ENCODE assay signal across 17 cellular contexts in genomic region chr1:183879477-183879876, GRCh38.
DNase-seq lines count a peak whose midpoint lies in the region; ATAC-seq, FAIRE-seq and TF ChIP-seq lines count a peak whose summit lies in the region.
"Had no signal": no experiment of that assay in that cellular context is flagged by ENCODE, and none has a peak within 500 bp of the region (broad histone marks: within the 10 kb centered on the region; RNA-seq: fewer than 3 reads in every experiment).

No MANE protein-coding gene starts in this region.

- no peak for TF ChIP-seq RAD21 in H1 (IDR thresholded peaks at IDR 0.05 in 1 of 2, conservative IDR thresholded peaks at IDR 0.05 in 1 of 2; ENCODE audit: low read depth in 2 of 2, low read length in 2 of 2)

- H3K23me2 ChIP-seq in H1 (ENCODE audit: low read depth, low read length), result no peaks in the 10 kb centered on the region

- H3K9me3 ChIP-seq in left ventricle myocardium inferior (replicated peaks), result no peaks in the 10 kb centered on the region
- H3K9me3 ChIP-seq in H1 (ENCODE audit: insufficient read depth in 2 of 2, low read depth in 1 of 2, low read length in 1 of 2), result no peaks in the 10 kb centered on the region
- no peaks in the 10 kb centered on the region for H3K9me3 ChIP-seq in testis
- no peaks in the 10 kb centered on the region for H3K9me3 ChIP-seq in effector memory CD4-positive, alpha-beta T cell (ENCODE audit: control insufficient read depth, low read length)
- H3K9me3 ChIP-seq: mucosa of descending colon had no signal

- H3K23ac ChIP-seq in H1 (ENCODE audit: insufficient read length), result no peak overlapping the region

- H2AK5ac ChIP-seq in H1 (ENCODE audit: low read depth, low read length), result no peak overlapping the region

- H3K4ac ChIP-seq in H1 (replicated peaks; ENCODE audit: insufficient read length, low read depth, low read length), result no peak overlapping the region

- no peak overlapping the region for H2BK15ac ChIP-seq in H1 (ENCODE audit: low read length)

- no peak overlapping the region for H3K9ac ChIP-seq in H1 (replicated peaks in 1 of 4; ENCODE audit: extremely low read depth in 1 of 4, low read depth in 3 of 4, low read length in 3 of 4)

- no peak for TF ChIP-seq POLR2A in H1 (IDR thresholded peaks at IDR 0.05; ENCODE audit: control extremely low read depth in 1 of 2, low read depth in 2 of 2, low read length in 2 of 2)
- TF ChIP-seq POLR2A in testis (IDR thresholded peaks at IDR 0.05), result no peak

- no peaks in the 10 kb centered on the region for H4K20me1 ChIP-seq in H1 (replicated peaks in 1 of 2; ENCODE audit: control insufficient read depth in 1 of 2, insufficient read depth in 2 of 2, low read length in 2 of 2)

- CTCF ChIA-PET in H1 (lab: Charles Lee; ENCODE audit: partially characterized antibody), result interaction anchor here (1.4 to 1.5 kb wide), 2 partner anchors 19 to 194 kb away, joined by 3 to 4 read pairs; no protein-coding TSS in a partner anchor

- H4K91ac ChIP-seq in H1 (replicated peaks; ENCODE audit: insufficient read length, low read length), result no peak overlapping the region

- peaks cover 83% of the 10 kb centered on the region for H3K4me1 ChIP-seq in left ventricle myocardium inferior
- H3K4me1 ChIP-seq in H1 (replicated peaks in 1 of 4; ENCODE audit: control insufficient read depth in 3 of 4, insufficient read depth in 4 of 4, low read length in 3 of 4), result peaks cover 2 to 5% (median 2%) of the 10 kb centered on the region in 4 experiments; a peak in 5 of 7 replicates
- H3K4me1 ChIP-seq in testis, result peaks cover 71% of the 10 kb centered on the region
- H3K4me1 ChIP-seq in effector memory CD4-positive, alpha-beta T cell (ENCODE audit: control insufficient read depth, insufficient read depth, low read length, poor library complexity, severe bottlenecking), result no peaks in the 10 kb centered on the region

- H2AFZ ChIP-seq in H1 (ENCODE audit: low read length), result no peak overlapping the region

- TF ChIP-seq CTCF in left ventricle myocardium inferior (IDR thresholded peaks at IDR 0.05; ENCODE audit: borderline replicate concordance) (no peak), H1 (IDR thresholded peaks at IDR 0.05; ENCODE audit: control extremely low read depth in 1 of 3, insufficient read depth in 1 of 3, low read depth in 1 of 3, low read length in 3 of 3) (no peak), testis (IDR thresholded peaks at IDR 0.05) (no peak)

- no peaks in the 10 kb centered on the region for H3K79me1 ChIP-seq in H1 (ENCODE audit: low read depth, low read length)

- no peaks in the 10 kb centered on the region for H3K27me3 ChIP-seq in left ventricle myocardium inferior (ENCODE audit: low read depth)
- no peaks in the 10 kb centered on the region for H3K27me3 ChIP-seq in H1 (replicated peaks in 1 of 4; ENCODE audit: control insufficient read depth in 3 of 4, extremely low read depth in 1 of 4, insufficient read depth in 3 of 4, low read length in 3 of 4)
- H3K27me3 ChIP-seq in testis, result no peaks in the 10 kb centered on the region
- no peaks in the 10 kb centered on the region for H3K27me3 ChIP-seq in effector memory CD4-positive, alpha-beta T cell (replicated peaks; ENCODE audit: control insufficient read depth, insufficient read depth, low read length, poor library complexity, severe bottlenecking)

- no peak overlapping the region for H2BK12ac ChIP-seq in H1 (ENCODE audit: low read depth, low read length)

- no peak for DNase-seq in left ventricle myocardium inferior
- DNase-seq in cardiac septum (ENCODE audit: low spot score), result no peak
- no peak for DNase-seq in H1 (ENCODE audit: low read depth in 1 of 2, low spot score in 2 of 2)
- peak; percentile 52 for DNase-seq in medulla oblongata (ENCODE audit: extremely low spot score)
- no peak for DNase-seq in testis
- DNase-seq in effector memory CD4-positive, alpha-beta T cell, result no peak
- DNase-seq in posterior vena cava (ENCODE audit: low spot score), result no peak
- DNase-seq: activated CD4-positive, alpha-beta T cell treated with anti-CD3 and anti-CD28 coated beads for 1 hour; mucosa of descending colon; NCI-H1092; NCI-H2107; NCI-H524 treated with DMSO at 0.1 percent for 48 hours; stimulated activated CD8-positive, alpha-beta memory T cell treated with anti-CD3 and anti-CD28 coated beads, Interleukin-4, amount 100 ng/mL, for 48 hours; SW 1271 had no signal

- H3K14ac ChIP-seq in H1 (ENCODE audit: insufficient read length), result no peak overlapping the region

- H3K4me3 ChIP-seq in left ventricle myocardium inferior, result no peak overlapping the region
- no peak overlapping the region for H3K4me3 ChIP-seq in H1 (ENCODE audit: extremely low read depth in 1 of 4, insufficient read depth in 2 of 4, low read depth in 3 of 4, low read length in 4 of 4)
- H3K4me3 ChIP-seq in testis, result no peak overlapping the region
- no peak overlapping the region for H3K4me3 ChIP-seq in effector memory CD4-positive, alpha-beta T cell (ENCODE audit: insufficient read depth, low read depth, low read length, poor library complexity, severe bottlenecking)
- H3K4me3 ChIP-seq: mucosa of descending colon had no signal

- H3K27ac ChIP-seq in left ventricle myocardium inferior (replicated peaks) (peak overlapping the region; percentile 66), H1 (ENCODE audit: low read depth, low read length) (no peak overlapping the region), testis (peak overlapping the region; percentile 93 to 95)
- no peak overlapping the region for H3K27ac ChIP-seq in effector memory CD4-positive, alpha-beta T cell (ENCODE audit: insufficient read depth, low read length, poor library complexity, severe bottlenecking)
- H3K27ac ChIP-seq: C4-2B, RWPE1 had no signal

- H3K56ac ChIP-seq in H1 (replicated peaks; ENCODE audit: insufficient read length, low read depth, low read length), result no peak overlapping the region

- no peak overlapping the region for H2BK20ac ChIP-seq in H1 (ENCODE audit: low read length)

- no peak overlapping the region for H2BK5ac ChIP-seq in H1 (ENCODE audit: low read depth, low read length)

- 69% methylated on average over 2 of the region's 2 CpGs; no CpG with 5 or more reads in 1 of the 2 experiments for WGBS in H1 (ENCODE audit: extremely low coverage in 1 of 2, insufficient coverage in 1 of 2, insufficient read length in 1 of 2, insufficient replicate concordance in 2 of 2, low coverage in 1 of 2, low lambda C conversion rate in 2 of 2, missing lambda C conversion rate in 1 of 2), 2 experiments
- 28 to 52% methylated on average over 2 of the region's 2 CpGs for WGBS in testis, 2 donors

- no peak overlapping the region for H4K5ac ChIP-seq in H1 (ENCODE audit: insufficient read length, low read depth, low read length)

- no peak for ATAC-seq in esophagus mucosa
- ATAC-seq: mucosa of descending colon had no signal

- POLR2A ChIA-PET in H1 (lab: Charles Lee; ENCODE audit: partially characterized antibody), result no interaction called here

- H2BK120ac ChIP-seq in H1 (replicated peaks; ENCODE audit: low read depth, low read length), result no peak overlapping the region

- H3K18ac ChIP-seq in H1 (ENCODE audit: extremely low read depth, low read length), result no peak overlapping the region

- no peak for FAIRE-seq in H1 (lab: Jason Lieb, UNC)

- H4K8ac ChIP-seq in H1 (ENCODE audit: extremely low read depth, insufficient read depth, low read length), result no peak overlapping the region

- H3K79me2 ChIP-seq in H1 (ENCODE audit: control insufficient read depth in 1 of 2, insufficient read depth in 2 of 2, low read length in 2 of 2), result no peaks in the 10 kb centered on the region

- no peak for TF ChIP-seq EP300 in H1 (IDR thresholded peaks at IDR 0.05; ENCODE audit: borderline replicate concordance in 1 of 2, low read depth in 2 of 2, low read length in 2 of 2)

- no peak overlapping the region for H3K4me2 ChIP-seq in H1 (ENCODE audit: insufficient read depth in 1 of 2, low read depth in 2 of 2, low read length in 2 of 2)

- H3K36me3 ChIP-seq in left ventricle myocardium inferior, result peaks cover 7% of the 10 kb centered on the region
- no peaks in the 10 kb centered on the region for H3K36me3 ChIP-seq in H1 (ENCODE audit: control insufficient read depth in 2 of 4, insufficient read depth in 4 of 4, low read length in 3 of 4)
- H3K36me3 ChIP-seq in testis (ENCODE audit: low read depth, missing control alignments), result no peaks in the 10 kb centered on the region
- H3K36me3 ChIP-seq in effector memory CD4-positive, alpha-beta T cell (ENCODE audit: control insufficient read depth, insufficient read depth, low read length), result no peaks in the 10 kb centered on the region

- intact Hi-C loops in left ventricle myocardium inferior (cut with micrococcal nuclease), result no loop called here
- intact Hi-C loops in cardiac septum (cut with DNase I), result loop anchor here (5.0 kb wide), 1 partner anchor 37 kb away; no protein-coding TSS in a partner anchor
- intact Hi-C loops in testis (cut with DNase I; ENCODE audit: low total_unique reads), result no loop called here
- intact Hi-C loops in posterior vena cava (cut with DNase I), result loop anchor here in 1 of 2 donors (10.0 kb wide), 1 partner anchor 55 kb away; no protein-coding TSS in a partner anchor

TF ChIP-seq in H1, 55 proteins besides CTCF, POLR2A, EP300 and RAD21:
- no peak for TF ChIP-seq PHF8 (conservative IDR thresholded peaks at IDR 0.05; ENCODE audit: low read depth, low read length)
- TF ChIP-seq MAFK (IDR thresholded peaks at IDR 0.05; ENCODE audit: low read depth, low read length), result no peak
- no peak for TF ChIP-seq CBX5 (IDR thresholded peaks at IDR 0.05; ENCODE audit: low read depth, low read length)
- TF ChIP-seq RFX5 (IDR thresholded peaks at IDR 0.05; ENCODE audit: borderline replicate concordance, low read depth, low read length), result peak; percentile 57; the same call in 1 of the 2 replicates

Comparison
In these comparisons a context has a peak if more than half of its experiments do, and no peak if none do; other contexts are left out.
1. H3K27ac ChIP-seq: peak in left ventricle myocardium inferior (single experiment) and testis (2 of 2); none in H1 (single experiment) and effector memory CD4-positive, alpha-beta T cell (single experiment).